8 cellular contexts compared by ENCODE assay signal in genomic region chr7:3922175-3922635, GRCh38.
DNase-seq lines count a peak whose midpoint lies in the region; ATAC-seq and TF ChIP-seq lines count a peak whose summit lies in the region.

No MANE protein-coding gene starts in this region.

- H3K4me3 ChIP-seq in AG09309 (ENCODE audit: control insufficient read depth, low read depth, low read length), result no peak overlapping the region
- H3K4me3 ChIP-seq in HAP-1, result no peak overlapping the region

- H3K36me3 ChIP-seq in HAP-1 (replicated peaks), result no peaks in the 10 kb centered on the region

- no peak for TF ChIP-seq CTCF in AG09309 (IDR thresholded peaks at IDR 0.05; ENCODE audit: control insufficient read depth, insufficient read depth, low read depth, low read length, missing control alignments)

- H3K4me1 ChIP-seq in HAP-1, result no peaks in the 10 kb centered on the region

- H3K27me3 ChIP-seq in HAP-1 (ENCODE audit: low read depth), result no peaks in the 10 kb centered on the region

- in situ Hi-C loops in T47D (cut with HindIII; ENCODE audit: low pct_unique_long_range_greater_than_20kb, low sequenced_read_pairs) (no loop called here), HAP-1 (cut with MboI; ENCODE audit: low sequenced_read_pairs) (no loop called here)

- no peaks in the 10 kb centered on the region for H3K9me3 ChIP-seq in HAP-1

- no peak for ATAC-seq in GM21367 (IDR thresholded peaks at IDR 0.05; ENCODE audit: unreplicated experiment)
- ATAC-seq in HG03196 (IDR thresholded peaks at IDR 0.05; ENCODE audit: unreplicated experiment), result no peak

- DNase-seq in AG09309 (ENCODE audit: low read depth), result peak; percentile 11
- peak; percentile 19 for DNase-seq in HuH-7 (ENCODE audit: low spot score)
- peak; percentile 34 to 88 for DNase-seq in T47D (ENCODE audit: low read depth in 1 of 2, low spot score in 1 of 2)
- DNase-seq in kidney glomerular epithelial cell (lab: John Stamatoyannopoulos, UW), result peak; percentile 94
- DNase-seq in UCSD-AML1 (lab: John Stamatoyannopoulos, UW; ENCODE audit: unreplicated experiment), result no peak
- no peak for DNase-seq in HAP-1 (ENCODE audit: low spot score in 2 of 2)

Comparison
In these comparisons a context has a peak if more than half of its experiments do, and no peak if none do; other contexts are left out.
1. DNase-seq: peak in AG09309 (single experiment), HuH-7 (single experiment), T47D (2 of 2) and kidney glomerular epithelial cell (single experiment); none in UCSD-AML1 (single experiment) and HAP-1 (0 of 2).